In the genomic region with DNA sequence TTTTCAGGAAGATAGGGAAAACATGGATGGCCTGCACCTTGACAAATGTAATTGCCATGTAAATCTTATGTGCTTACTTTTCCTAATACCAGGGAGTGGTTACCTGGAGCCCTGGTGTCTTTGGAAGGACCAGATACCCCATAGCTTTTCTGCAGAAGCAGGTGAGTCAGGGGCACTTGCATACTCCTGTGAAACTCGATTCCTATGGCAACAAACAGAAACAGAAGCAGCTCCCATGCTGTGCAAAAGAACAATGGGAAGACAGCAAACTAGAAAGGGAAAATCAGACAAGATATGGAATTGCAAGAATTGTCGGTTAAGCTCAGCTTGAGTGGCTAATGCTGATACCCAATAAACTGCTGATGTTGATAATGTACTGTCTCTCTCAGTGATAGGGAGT, we compare ENCODE assay signal across 2 cellular contexts.
TF ChIP-seq lines count a peak whose summit lies in the region.

No MANE protein-coding gene starts in this region.

TF ChIP-seq in GM23338, 12 proteins besides CTCF, POLR2A, EP300 and RAD21 (continued from another document):
- TF ChIP-seq, protein P1, sequence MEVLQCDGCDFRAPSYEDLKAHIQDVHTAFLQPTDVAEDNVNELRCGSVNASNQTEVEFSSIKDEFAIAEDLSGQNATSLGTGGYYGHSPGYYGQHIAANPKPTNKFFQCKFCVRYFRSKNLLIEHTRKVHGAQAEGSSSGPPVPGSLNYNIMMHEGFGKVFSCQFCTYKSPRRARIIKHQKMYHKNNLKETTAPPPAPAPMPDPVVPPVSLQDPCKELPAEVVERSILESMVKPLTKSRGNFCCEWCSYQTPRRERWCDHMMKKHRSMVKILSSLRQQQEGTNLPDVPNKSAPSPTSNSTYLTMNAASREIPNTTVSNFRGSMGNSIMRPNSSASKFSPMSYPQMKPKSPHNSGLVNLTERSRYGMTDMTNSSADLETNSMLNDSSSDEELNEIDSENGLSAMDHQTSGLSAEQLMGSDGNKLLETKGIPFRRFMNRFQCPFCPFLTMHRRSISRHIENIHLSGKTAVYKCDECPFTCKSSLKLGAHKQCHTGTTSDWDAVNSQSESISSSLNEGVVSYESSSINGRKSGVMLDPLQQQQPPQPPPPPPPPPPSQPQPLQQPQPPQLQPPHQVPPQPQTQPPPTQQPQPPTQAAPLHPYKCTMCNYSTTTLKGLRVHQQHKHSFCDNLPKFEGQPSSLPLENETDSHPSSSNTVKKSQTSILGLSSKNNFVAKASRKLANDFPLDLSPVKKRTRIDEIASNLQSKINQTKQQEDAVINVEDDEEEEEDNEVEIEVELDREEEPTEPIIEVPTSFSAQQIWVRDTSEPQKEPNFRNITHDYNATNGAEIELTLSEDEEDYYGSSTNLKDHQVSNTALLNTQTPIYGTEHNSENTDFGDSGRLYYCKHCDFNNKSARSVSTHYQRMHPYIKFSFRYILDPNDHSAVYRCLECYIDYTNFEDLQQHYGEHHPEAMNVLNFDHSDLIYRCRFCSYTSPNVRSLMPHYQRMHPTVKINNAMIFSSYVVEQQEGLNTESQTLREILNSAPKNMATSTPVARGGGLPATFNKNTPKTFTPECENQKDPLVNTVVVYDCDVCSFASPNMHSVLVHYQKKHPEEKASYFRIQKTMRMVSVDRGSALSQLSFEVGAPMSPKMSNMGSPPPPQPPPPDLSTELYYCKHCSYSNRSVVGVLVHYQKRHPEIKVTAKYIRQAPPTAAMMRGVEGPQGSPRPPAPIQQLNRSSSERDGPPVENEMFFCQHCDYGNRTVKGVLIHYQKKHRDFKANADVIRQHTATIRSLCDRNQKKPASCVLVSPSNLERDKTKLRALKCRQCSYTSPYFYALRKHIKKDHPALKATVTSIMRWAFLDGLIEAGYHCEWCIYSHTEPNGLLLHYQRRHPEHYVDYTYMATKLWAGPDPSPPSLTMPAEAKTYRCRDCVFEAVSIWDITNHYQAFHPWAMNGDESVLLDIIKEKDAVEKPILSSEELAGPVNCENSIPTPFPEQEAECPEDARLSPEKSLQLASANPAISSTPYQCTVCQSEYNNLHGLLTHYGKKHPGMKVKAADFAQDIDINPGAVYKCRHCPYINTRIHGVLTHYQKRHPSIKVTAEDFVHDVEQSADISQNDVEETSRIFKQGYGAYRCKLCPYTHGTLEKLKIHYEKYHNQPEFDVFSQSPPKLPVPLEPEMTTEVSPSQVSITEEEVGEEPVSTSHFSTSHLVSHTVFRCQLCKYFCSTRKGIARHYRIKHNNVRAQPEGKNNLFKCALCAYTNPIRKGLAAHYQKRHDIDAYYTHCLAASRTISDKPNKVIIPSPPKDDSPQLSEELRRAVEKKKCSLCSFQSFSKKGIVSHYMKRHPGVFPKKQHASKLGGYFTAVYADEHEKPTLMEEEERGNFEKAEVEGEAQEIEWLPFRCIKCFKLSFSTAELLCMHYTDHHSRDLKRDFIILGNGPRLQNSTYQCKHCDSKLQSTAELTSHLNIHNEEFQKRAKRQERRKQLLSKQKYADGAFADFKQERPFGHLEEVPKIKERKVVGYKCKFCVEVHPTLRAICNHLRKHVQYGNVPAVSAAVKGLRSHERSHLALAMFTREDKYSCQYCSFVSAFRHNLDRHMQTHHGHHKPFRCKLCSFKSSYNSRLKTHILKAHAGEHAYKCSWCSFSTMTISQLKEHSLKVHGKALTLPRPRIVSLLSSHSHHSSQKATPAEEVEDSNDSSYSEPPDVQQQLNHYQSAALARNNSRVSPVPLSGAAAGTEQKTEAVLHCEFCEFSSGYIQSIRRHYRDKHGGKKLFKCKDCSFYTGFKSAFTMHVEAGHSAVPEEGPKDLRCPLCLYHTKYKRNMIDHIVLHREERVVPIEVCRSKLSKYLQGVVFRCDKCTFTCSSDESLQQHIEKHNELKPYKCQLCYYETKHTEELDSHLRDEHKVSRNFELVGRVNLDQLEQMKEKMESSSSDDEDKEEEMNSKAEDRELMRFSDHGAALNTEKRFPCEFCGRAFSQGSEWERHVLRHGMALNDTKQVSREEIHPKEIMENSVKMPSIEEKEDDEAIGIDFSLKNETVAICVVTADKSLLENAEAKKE (CRISPR knock-in tag; IDR thresholded peaks at IDR 0.05), result no peak

TF ChIP-seq in WTC11, 78 proteins besides CTCF, POLR2A, EP300 and RAD21 (continued from another document):
- no peak for TF ChIP-seq ARID4B (CRISPR knock-in tag; IDR thresholded peaks at IDR 0.05; ENCODE audit: borderline replicate concordance)
- TF ChIP-seq USF2 (CRISPR knock-in tag; IDR thresholded peaks at IDR 0.05), result no peak
- TF ChIP-seq GRHL2 (CRISPR knock-in tag; IDR thresholded peaks at IDR 0.05; ENCODE audit: insufficient replicate concordance, severe bottlenecking), result no peak
- TF ChIP-seq TEAD4 (CRISPR knock-in tag; IDR thresholded peaks at IDR 0.05), result no peak
- no peak for TF ChIP-seq ZNF423 (CRISPR knock-in tag; IDR thresholded peaks at IDR 0.05)
- TF ChIP-seq NR1H2 (CRISPR knock-in tag; IDR thresholded peaks at IDR 0.05), result no peak
- TF ChIP-seq HMGXB4 (CRISPR knock-in tag; IDR thresholded peaks at IDR 0.05), result no peak
- TF ChIP-seq, protein P2, sequence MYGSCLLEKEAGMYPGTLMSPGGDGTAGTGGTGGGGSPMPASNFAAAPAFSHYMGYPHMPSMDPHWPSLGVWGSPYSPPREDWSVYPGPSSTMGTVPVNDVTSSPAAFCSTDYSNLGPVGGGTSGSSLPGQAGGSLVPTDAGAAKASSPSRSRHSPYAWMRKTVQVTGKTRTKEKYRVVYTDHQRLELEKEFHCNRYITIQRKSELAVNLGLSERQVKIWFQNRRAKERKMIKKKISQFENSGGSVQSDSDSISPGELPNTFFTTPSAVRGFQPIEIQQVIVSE (CRISPR knock-in tag; IDR thresholded peaks at IDR 0.05; ENCODE audit: borderline replicate concordance), result no peak
- TF ChIP-seq KAT7 (CRISPR knock-in tag; IDR thresholded peaks at IDR 0.05; ENCODE audit: borderline replicate concordance), result no peak
- TF ChIP-seq, protein P3, sequence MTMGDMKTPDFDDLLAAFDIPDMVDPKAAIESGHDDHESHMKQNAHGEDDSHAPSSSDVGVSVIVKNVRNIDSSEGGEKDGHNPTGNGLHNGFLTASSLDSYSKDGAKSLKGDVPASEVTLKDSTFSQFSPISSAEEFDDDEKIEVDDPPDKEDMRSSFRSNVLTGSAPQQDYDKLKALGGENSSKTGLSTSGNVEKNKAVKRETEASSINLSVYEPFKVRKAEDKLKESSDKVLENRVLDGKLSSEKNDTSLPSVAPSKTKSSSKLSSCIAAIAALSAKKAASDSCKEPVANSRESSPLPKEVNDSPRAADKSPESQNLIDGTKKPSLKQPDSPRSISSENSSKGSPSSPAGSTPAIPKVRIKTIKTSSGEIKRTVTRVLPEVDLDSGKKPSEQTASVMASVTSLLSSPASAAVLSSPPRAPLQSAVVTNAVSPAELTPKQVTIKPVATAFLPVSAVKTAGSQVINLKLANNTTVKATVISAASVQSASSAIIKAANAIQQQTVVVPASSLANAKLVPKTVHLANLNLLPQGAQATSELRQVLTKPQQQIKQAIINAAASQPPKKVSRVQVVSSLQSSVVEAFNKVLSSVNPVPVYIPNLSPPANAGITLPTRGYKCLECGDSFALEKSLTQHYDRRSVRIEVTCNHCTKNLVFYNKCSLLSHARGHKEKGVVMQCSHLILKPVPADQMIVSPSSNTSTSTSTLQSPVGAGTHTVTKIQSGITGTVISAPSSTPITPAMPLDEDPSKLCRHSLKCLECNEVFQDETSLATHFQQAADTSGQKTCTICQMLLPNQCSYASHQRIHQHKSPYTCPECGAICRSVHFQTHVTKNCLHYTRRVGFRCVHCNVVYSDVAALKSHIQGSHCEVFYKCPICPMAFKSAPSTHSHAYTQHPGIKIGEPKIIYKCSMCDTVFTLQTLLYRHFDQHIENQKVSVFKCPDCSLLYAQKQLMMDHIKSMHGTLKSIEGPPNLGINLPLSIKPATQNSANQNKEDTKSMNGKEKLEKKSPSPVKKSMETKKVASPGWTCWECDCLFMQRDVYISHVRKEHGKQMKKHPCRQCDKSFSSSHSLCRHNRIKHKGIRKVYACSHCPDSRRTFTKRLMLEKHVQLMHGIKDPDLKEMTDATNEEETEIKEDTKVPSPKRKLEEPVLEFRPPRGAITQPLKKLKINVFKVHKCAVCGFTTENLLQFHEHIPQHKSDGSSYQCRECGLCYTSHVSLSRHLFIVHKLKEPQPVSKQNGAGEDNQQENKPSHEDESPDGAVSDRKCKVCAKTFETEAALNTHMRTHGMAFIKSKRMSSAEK (CRISPR knock-in tag; IDR thresholded peaks at IDR 0.05; ENCODE audit: borderline replicate concordance), result no peak
